Comparison of ENCODE assay signal across 1 cellular context in the genomic region with DNA sequence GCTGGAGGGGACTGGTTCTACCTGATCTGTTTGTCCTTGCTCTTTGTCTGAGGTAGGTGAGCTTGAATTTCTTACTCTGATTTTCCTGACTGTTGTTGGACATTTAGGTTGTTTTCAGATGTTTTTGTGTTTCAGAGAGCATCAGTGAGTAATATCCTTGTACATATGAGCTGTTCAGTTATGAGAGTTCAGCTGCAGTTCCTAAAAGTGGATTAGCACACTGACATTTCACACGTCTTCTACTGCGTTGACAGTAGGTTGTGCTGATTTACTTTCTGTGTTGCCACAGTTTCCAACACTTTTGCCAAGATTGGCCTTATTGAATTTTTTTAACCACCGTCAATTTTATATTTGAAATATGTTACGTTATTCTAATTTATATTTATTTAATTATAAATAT.
TF ChIP-seq lines count a peak whose summit lies in the region.

No MANE protein-coding gene starts in this region.

TF ChIP-seq in WTC11, 78 proteins besides CTCF, POLR2A, EP300 and RAD21:
- TF ChIP-seq, protein P1, sequence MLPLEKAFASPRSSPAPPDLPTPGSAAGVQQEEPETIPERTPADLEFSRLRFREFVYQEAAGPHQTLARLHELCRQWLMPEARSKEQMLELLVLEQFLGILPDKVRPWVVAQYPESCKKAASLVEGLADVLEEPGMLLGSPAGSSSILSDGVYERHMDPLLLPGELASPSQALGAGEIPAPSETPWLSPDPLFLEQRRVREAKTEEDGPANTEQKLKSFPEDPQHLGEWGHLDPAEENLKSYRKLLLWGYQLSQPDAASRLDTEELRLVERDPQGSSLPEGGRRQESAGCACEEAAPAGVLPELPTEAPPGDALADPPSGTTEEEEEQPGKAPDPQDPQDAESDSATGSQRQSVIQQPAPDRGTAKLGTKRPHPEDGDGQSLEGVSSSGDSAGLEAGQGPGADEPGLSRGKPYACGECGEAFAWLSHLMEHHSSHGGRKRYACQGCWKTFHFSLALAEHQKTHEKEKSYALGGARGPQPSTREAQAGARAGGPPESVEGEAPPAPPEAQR (CRISPR knock-in tag; IDR thresholded peaks at IDR 0.05), result no peak
- TF ChIP-seq ELF4 (CRISPR knock-in tag; IDR thresholded peaks at IDR 0.05; ENCODE audit: low read depth) (no peak), NFE2L1 (CRISPR knock-in tag; IDR thresholded peaks at IDR 0.05) (no peak)
- TF ChIP-seq, protein P2, sequence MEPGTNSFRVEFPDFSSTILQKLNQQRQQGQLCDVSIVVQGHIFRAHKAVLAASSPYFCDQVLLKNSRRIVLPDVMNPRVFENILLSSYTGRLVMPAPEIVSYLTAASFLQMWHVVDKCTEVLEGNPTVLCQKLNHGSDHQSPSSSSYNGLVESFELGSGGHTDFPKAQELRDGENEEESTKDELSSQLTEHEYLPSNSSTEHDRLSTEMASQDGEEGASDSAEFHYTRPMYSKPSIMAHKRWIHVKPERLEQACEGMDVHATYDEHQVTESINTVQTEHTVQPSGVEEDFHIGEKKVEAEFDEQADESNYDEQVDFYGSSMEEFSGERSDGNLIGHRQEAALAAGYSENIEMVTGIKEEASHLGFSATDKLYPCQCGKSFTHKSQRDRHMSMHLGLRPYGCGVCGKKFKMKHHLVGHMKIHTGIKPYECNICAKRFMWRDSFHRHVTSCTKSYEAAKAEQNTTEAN (CRISPR knock-in tag; IDR thresholded peaks at IDR 0.05), result no peak
- TF ChIP-seq, protein P3, sequence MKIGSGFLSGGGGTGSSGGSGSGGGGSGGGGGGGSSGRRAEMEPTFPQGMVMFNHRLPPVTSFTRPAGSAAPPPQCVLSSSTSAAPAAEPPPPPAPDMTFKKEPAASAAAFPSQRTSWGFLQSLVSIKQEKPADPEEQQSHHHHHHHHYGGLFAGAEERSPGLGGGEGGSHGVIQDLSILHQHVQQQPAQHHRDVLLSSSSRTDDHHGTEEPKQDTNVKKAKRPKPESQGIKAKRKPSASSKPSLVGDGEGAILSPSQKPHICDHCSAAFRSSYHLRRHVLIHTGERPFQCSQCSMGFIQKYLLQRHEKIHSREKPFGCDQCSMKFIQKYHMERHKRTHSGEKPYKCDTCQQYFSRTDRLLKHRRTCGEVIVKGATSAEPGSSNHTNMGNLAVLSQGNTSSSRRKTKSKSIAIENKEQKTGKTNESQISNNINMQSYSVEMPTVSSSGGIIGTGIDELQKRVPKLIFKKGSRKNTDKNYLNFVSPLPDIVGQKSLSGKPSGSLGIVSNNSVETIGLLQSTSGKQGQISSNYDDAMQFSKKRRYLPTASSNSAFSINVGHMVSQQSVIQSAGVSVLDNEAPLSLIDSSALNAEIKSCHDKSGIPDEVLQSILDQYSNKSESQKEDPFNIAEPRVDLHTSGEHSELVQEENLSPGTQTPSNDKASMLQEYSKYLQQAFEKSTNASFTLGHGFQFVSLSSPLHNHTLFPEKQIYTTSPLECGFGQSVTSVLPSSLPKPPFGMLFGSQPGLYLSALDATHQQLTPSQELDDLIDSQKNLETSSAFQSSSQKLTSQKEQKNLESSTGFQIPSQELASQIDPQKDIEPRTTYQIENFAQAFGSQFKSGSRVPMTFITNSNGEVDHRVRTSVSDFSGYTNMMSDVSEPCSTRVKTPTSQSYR (CRISPR knock-in tag; IDR thresholded peaks at IDR 0.05), result no peak
